Comparison of ENCODE assay signal across 12 cellular contexts in the genomic region with DNA sequence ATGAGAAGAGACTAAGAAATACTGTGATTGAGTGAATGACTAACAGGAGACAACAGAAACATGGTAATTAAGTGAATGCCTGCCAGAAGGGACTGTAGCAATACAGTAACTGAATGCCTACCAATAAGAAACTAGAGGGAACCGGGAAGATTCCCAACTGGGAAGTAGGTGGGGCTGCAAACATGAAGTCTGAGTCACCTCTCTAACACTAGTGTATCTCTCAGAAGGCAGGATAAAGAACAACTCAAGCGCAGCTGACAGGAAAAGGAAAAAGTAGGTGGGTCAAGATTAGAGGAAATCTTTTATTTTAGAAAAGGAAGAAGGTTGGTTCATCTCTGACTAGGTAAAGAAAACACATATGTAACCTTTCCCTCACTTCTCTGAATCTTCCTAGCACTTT. TPM values are rescaled to one million over a fixed set of nuclear protein-coding genes. Genes with fewer than 3 reads are reported as not detected.
DNase-seq lines count a peak whose midpoint lies in the region; ATAC-seq, FAIRE-seq and TF ChIP-seq lines count a peak whose summit lies in the region.
"Had no signal": no experiment of that assay in that cellular context is flagged by ENCODE, and none has a peak within 500 bp of the region (broad histone marks: within the 10 kb centered on the region; RNA-seq: fewer than 3 reads in every experiment).

No MANE protein-coding gene starts in this region.

- H3K9me3 Mint-ChIP-seq in chondrocyte (ENCODE audit: low read depth): no peaks in the 10 kb centered on the region
- no peaks in the 10 kb centered on the region for H3K9me3 Mint-ChIP-seq in activated CD4-positive, alpha-beta T cell treated with anti-CD3 and anti-CD28 coated beads for 36 hours (ENCODE audit: low read depth)
- H3K9me3 Mint-ChIP-seq: CD4-positive, CD25-positive, alpha-beta regulatory T cell had no signal

- no peaks in the 10 kb centered on the region for H3K9me3 ChIP-seq in A549
- no peaks in the 10 kb centered on the region for H3K9me3 ChIP-seq in left lung
- H3K9me3 ChIP-seq: pancreas had no signal

- FAIRE-seq in A549 (lab: Jason Lieb, UNC): no peak
- FAIRE-seq: frontal cortex, pancreas had no signal

- H3K36me3 ChIP-seq in left lung: peaks cover 4 to 97% of the 10 kb centered on the region in 2 donors

- TF ChIP-seq CTCF in A549 (IDR thresholded peaks at IDR 0.05): no peak
- TF ChIP-seq CTCF in chondrocyte (IDR thresholded peaks at IDR 0.05): no peak
- TF ChIP-seq CTCF in left lung (IDR thresholded peaks at IDR 0.05): no peak

- peak overlapping the region; percentile 28; the same call in 1 of the 3 replicates for H3K4me2 ChIP-seq in A549

- no peak overlapping the region for H3K4me3 ChIP-seq in A549
- H3K4me3 ChIP-seq in left lung: no peak overlapping the region
- H3K4me3 ChIP-seq: pancreas had no signal

- H3K27ac ChIP-seq in A549 (no peak overlapping the region), left lung (peak overlapping the region in 1 of 2 donors; percentile 53)
- H3K27ac ChIP-seq: pancreas had no signal

- DNase-seq in A549 (ENCODE audit: low read depth in 1 of 2, low spot score in 1 of 2) (peak in 1 of 2 experiments; percentile 25), HPDE6-E6E7 (ENCODE audit: extremely low spot score) (peak; percentile 64), chondrocyte (ENCODE audit: low spot score) (no peak), left lung (no peak), MV-4-11 (lab: John Stamatoyannopoulos, UW) (no peak), SHP77 (lab: John Stamatoyannopoulos, UW) (no peak)
- no peak for DNase-seq in activated CD4-positive, alpha-beta T cell treated with anti-CD3 and anti-CD28 coated beads for 36 hours
- DNase-seq: CD4-positive, CD25-positive, alpha-beta regulatory T cell; pancreas; stimulated activated naive CD8-positive, alpha-beta T cell treated with anti-CD3 and anti-CD28 coated beads, Interleukin-15, Interleukin-2, amounts not matched to agents 100 U/mL and 50 U/mL, for 24 hours had no signal

- H3K4me1 ChIP-seq in A549: peaks cover 7% of the 10 kb centered on the region; the same call in 2 of the 3 replicates
- H3K4me1 ChIP-seq in left lung: peaks cover 0 to 13% of the 10 kb centered on the region in 2 donors
- H3K4me1 ChIP-seq: pancreas had no signal

- no peak for TF ChIP-seq EP300 in A549 (IDR thresholded peaks at IDR 0.05)

- no peak for TF ChIP-seq RAD21 in A549 (conservative IDR thresholded peaks at IDR 0.05 in 1 of 2, IDR thresholded peaks at IDR 0.05 in 1 of 2)

- no peak overlapping the region for H3K4me3 Mint-ChIP-seq in chondrocyte (ENCODE audit: unreplicated experiment)
- no peak overlapping the region for H3K4me3 Mint-ChIP-seq in activated CD4-positive, alpha-beta T cell treated with anti-CD3 and anti-CD28 coated beads for 36 hours
- H3K4me3 Mint-ChIP-seq: CD4-positive, CD25-positive, alpha-beta regulatory T cell had no signal

- WGBS in A549 (ENCODE audit: missing lambda C conversion rate): 22% methylated on average over 2 of the region's 2 CpGs

- POLR2A ChIA-PET in A549 (lab: Yijun Ruan, JAX): interaction anchor here (1.2 kb wide), 1 partner anchor 16 kb away, joined by 3 read pairs; no protein-coding TSS in a partner anchor
- POLR2A ChIA-PET in activated CD4-positive, alpha-beta T cell treated with anti-CD3 and anti-CD28 coated beads for 36 hours (lab: Charles Lee): no interaction called here

- CTCF ChIA-PET in A549 (lab: Yijun Ruan, JAX): interaction anchor here (1.3 to 2.4 kb wide), 3 partner anchors 32 to 144 kb away, joined by 3 to 6 read pairs (median 4); no protein-coding TSS in a partner anchor
- CTCF ChIA-PET in activated CD4-positive, alpha-beta T cell treated with anti-CD3 and anti-CD28 coated beads for 36 hours (lab: Charles Lee): interaction anchor here (0.7 to 1.2 kb wide), 2 partner anchors 77 to 144 kb away, joined by 3 read pairs; no protein-coding TSS in a partner anchor

- H3K27ac Mint-ChIP-seq in chondrocyte (ENCODE audit: unreplicated experiment): peak overlapping the region; percentile 1
- no peak overlapping the region for H3K27ac Mint-ChIP-seq in activated CD4-positive, alpha-beta T cell treated with anti-CD3 and anti-CD28 coated beads for 36 hours

- peaks cover 9% of the 10 kb centered on the region for H3K4me1 Mint-ChIP-seq in chondrocyte (ENCODE audit: low read depth)
- H3K4me1 Mint-ChIP-seq in activated CD4-positive, alpha-beta T cell treated with anti-CD3 and anti-CD28 coated beads for 36 hours: peaks cover 12% of the 10 kb centered on the region

- ATAC-seq in A549 (peak; percentile 73 to 75; a peak in 5 of 6 replicates), left lung (peak; percentile 84), GM19452 (IDR thresholded peaks at IDR 0.05; ENCODE audit: unreplicated experiment) (no peak)
- ATAC-seq in activated CD4-positive, alpha-beta T cell treated with anti-CD3 and anti-CD28 coated beads for 36 hours: no peak
- ATAC-seq: stimulated activated naive CD8-positive, alpha-beta T cell treated with anti-CD3 and anti-CD28 coated beads, Interleukin-15, Interleukin-2, amounts not matched to agents 100 U/mL and 50 U/mL, for 24 hours had no signal

- no peak for TF ChIP-seq POLR2A in A549 (IDR thresholded peaks at IDR 0.05; ENCODE audit: low read length)

- no peaks in the 10 kb centered on the region for H3K27me3 Mint-ChIP-seq in chondrocyte (ENCODE audit: low read depth)
- no peaks in the 10 kb centered on the region for H3K27me3 Mint-ChIP-seq in activated CD4-positive, alpha-beta T cell treated with anti-CD3 and anti-CD28 coated beads for 36 hours
- H3K27me3 Mint-ChIP-seq: CD4-positive, CD25-positive, alpha-beta regulatory T cell had no signal

- intact Hi-C loops in left lung (cut with DNase I): no loop called here
- intact Hi-C loops in activated CD4-positive, alpha-beta T cell treated with anti-CD3 and anti-CD28 coated beads for 36 hours (cut with DNase I, micrococcal nuclease): no loop called here

- H3K36me3 Mint-ChIP-seq in chondrocyte (ENCODE audit: low read depth): peaks cover 48% of the 10 kb centered on the region
- H3K36me3 Mint-ChIP-seq in activated CD4-positive, alpha-beta T cell treated with anti-CD3 and anti-CD28 coated beads for 36 hours (ENCODE audit: low read depth): peaks cover 37% of the 10 kb centered on the region

- H3K27me3 ChIP-seq in left lung: no peaks in the 10 kb centered on the region
- H3K27me3 ChIP-seq: pancreas had no signal

RNA-seq across cellular contexts. Expression of a gene that starts 14.0 kb away (rescaled TPM):
- not detected in 2 replicates for polyA plus RNA-seq in A549 (2011; rRNA removed)
- not detected in 2 replicates for polyA plus RNA-seq in A549 (2012; cell fraction: cytosol; rRNA removed)
- not detected in 2 replicates for polyA plus RNA-seq in A549 (2012; cell fraction: nucleus; rRNA removed)
- polyA plus RNA-seq in A549 (2017; fragmentation: RNase III; extraction: RNeasy Plus Mini Kit Qiagen cat#74134 plus additional on column Dnase treatment): not detected in 3 replicates
- polyA minus RNA-seq in A549 (2011; rRNA and poly(A)+ RNA removed): not detected in 2 replicates
- total RNA-seq in chondrocyte: not detected in 3 replicates
- total RNA-seq in left lung: not detected
- not detected for total RNA-seq in activated CD4-positive, alpha-beta T cell treated with anti-CD3 and anti-CD28 coated beads for 36 hours
- total RNA-seq: CD4-positive, CD25-positive, alpha-beta regulatory T cell; frontal cortex; pancreas had no signal
- polyA plus RNA-seq: CD4-positive, CD25-positive, alpha-beta regulatory T cell; pancreas had no signal

RNA-seq across cellular contexts. Expression of a gene that starts 15.1 kb away (rescaled TPM):
- polyA plus RNA-seq in A549 (2011; rRNA removed) (19.4 and 23.9 TPM in 2 replicates), A549 (2017; fragmentation: RNase III; extraction: RNeasy Plus Mini Kit Qiagen cat#74134 plus additional on column Dnase treatment) (12.6 to 14.3 TPM (median 13.9 TPM) in 3 replicates)
- polyA plus RNA-seq in A549 (2012; cell fraction: cytosol; rRNA removed): 18.7 and 25.3 TPM in 2 replicates
- polyA plus RNA-seq in A549 (2012; cell fraction: nucleus; rRNA removed): 97.5 and 108 TPM in 2 replicates
- polyA minus RNA-seq in A549 (2011; rRNA and poly(A)+ RNA removed): 29.0 and 29.5 TPM in 2 replicates
- total RNA-seq in chondrocyte (19.8 to 23.1 TPM (median 22.8 TPM) in 3 replicates), left lung (10 to 100 TPM; 34.9 to 43.0 TPM)
- total RNA-seq in activated CD4-positive, alpha-beta T cell treated with anti-CD3 and anti-CD28 coated beads for 36 hours: 10 to 100 TPM; 17.0 to 17.1 TPM

RNA-seq across cellular contexts. Expression of a gene that starts 19.5 kb away (rescaled TPM):
- polyA plus RNA-seq in A549 (2011; rRNA removed) (0.12 and 0.19 TPM in 2 replicates), A549 (2017; fragmentation: RNase III; extraction: RNeasy Plus Mini Kit Qiagen cat#74134 plus additional on column Dnase treatment) (0.10 to 0.12 TPM (median 0.11 TPM) in 3 replicates)
- polyA plus RNA-seq in A549 (2012; cell fraction: cytosol; rRNA removed): 0.12 and 0.17 TPM in 2 replicates
- polyA plus RNA-seq in A549 (2012; cell fraction: nucleus; rRNA removed): 0.23 and 0.32 TPM in 2 replicates
- polyA minus RNA-seq in A549 (2011; rRNA and poly(A)+ RNA removed): 0.15 TPM in 1 of 2 replicates, not detected in the other
- total RNA-seq in chondrocyte (0.17 to 0.22 TPM in 2 of 3 replicates, not detected in the other), left lung (1 to 10 TPM in 1 of 2 donors, not detected in 1; 2.1 TPM)
- under 1 TPM; 0.21 to 0.25 TPM for total RNA-seq in activated CD4-positive, alpha-beta T cell treated with anti-CD3 and anti-CD28 coated beads for 36 hours
- polyA plus RNA-seq: CD4-positive, CD25-positive, alpha-beta regulatory T cell had no signal

RNA-seq across cellular contexts. Expression of a gene that starts 20.3 kb away (rescaled TPM):
- polyA plus RNA-seq in A549 (2011; rRNA removed) (not detected in 2 replicates), A549 (2017; fragmentation: RNase III; extraction: RNeasy Plus Mini Kit Qiagen cat#74134 plus additional on column Dnase treatment) (not detected in 3 replicates)
- not detected in 2 replicates for polyA plus RNA-seq in A549 (2012; cell fraction: cytosol; rRNA removed)
- polyA plus RNA-seq in A549 (2012; cell fraction: nucleus; rRNA removed): not detected in 2 replicates
- polyA minus RNA-seq in A549 (2011; rRNA and poly(A)+ RNA removed): not detected in 2 replicates
- total RNA-seq in chondrocyte (not detected in 3 replicates), left lung (not detected)
- not detected for total RNA-seq in activated CD4-positive, alpha-beta T cell treated with anti-CD3 and anti-CD28 coated beads for 36 hours
- total RNA-seq: CD4-positive, CD25-positive, alpha-beta regulatory T cell; frontal cortex; pancreas had no signal
- polyA plus RNA-seq: CD4-positive, CD25-positive, alpha-beta regulatory T cell; pancreas had no signal

RNA-seq across cellular contexts. Expression of a gene that starts 40.3 kb away (rescaled TPM):
- not detected in 2 replicates for polyA plus RNA-seq in A549 (2011; rRNA removed)
- not detected in 2 replicates for polyA plus RNA-seq in A549 (2012; cell fraction: cytosol; rRNA removed)
- polyA plus RNA-seq in A549 (2012; cell fraction: nucleus; rRNA removed): 0.07 TPM in 1 of 2 replicates, not detected in the other
- polyA plus RNA-seq in A549 (2017; fragmentation: RNase III; extraction: RNeasy Plus Mini Kit Qiagen cat#74134 plus additional on column Dnase treatment): not detected in 3 replicates
- polyA minus RNA-seq in A549 (2011; rRNA and poly(A)+ RNA removed): not detected in 2 replicates
- total RNA-seq in chondrocyte: not detected in 3 replicates
- not detected for total RNA-seq in left lung
- total RNA-seq in activated CD4-positive, alpha-beta T cell treated with anti-CD3 and anti-CD28 coated beads for 36 hours: not detected
- total RNA-seq: CD4-positive, CD25-positive, alpha-beta regulatory T cell had no signal
- polyA plus RNA-seq: CD4-positive, CD25-positive, alpha-beta regulatory T cell had no signal

Comparison
In these comparisons a context has a peak if more than half of its experiments do, and no peak if none do; other contexts are left out.
1. ATAC-seq: peak in A549 (2 of 2) and left lung (single experiment); none in activated CD4-positive, alpha-beta T cell treated with anti-CD3 and anti-CD28 coated beads for 36 hours (single experiment) and GM19452 (single experiment).